ENCODE assay signal across 25 cellular contexts in the genomic region with DNA sequence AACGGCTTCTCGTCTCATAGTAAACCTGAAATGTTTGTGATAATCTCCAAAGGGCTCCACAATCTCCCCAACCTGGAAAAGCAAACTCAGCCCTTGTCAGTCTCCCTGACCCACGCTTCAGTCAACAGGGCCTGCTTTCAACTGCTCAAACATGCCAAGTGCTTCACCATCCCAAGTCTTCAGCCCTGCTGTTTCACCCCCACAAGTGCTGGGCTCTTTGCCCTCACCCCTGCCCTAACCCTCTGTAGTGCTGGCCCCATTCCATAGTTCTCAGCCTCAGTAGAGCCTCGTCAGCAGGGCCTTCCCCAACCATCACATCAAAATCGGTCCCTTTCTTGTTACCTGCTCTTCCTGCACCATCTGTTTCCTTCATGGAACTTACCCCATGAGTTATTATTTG. TPM values are rescaled to one million over a fixed set of nuclear protein-coding genes. Genes with fewer than 3 reads are reported as not detected.
DNase-seq lines count a peak whose midpoint lies in the region; ATAC-seq lines count a peak whose summit lies in the region.
"Had no signal": no experiment of that assay in that cellular context is flagged by ENCODE, and none has a peak within 500 bp of the region (broad histone marks: within the 10 kb centered on the region; RNA-seq: fewer than 3 reads in every experiment).

No MANE protein-coding gene starts in this region.

- in situ Hi-C loops in G401 (cut with HindIII; ENCODE audit: low sequenced_read_pairs), result loop anchor here (25.0 kb wide), 1 partner anchor 199 kb away; no protein-coding TSS in a partner anchor

- H3K18ac ChIP-seq in trophoblast cell (ENCODE audit: low read length), result no peak overlapping the region

- H4K12ac ChIP-seq in trophoblast cell (ENCODE audit: low read depth, low read length), result no peak overlapping the region

- no peaks in the 10 kb centered on the region for H3K9me3 Mint-ChIP-seq in central memory CD8-positive, alpha-beta T cell
- H3K9me3 Mint-ChIP-seq: CD4-positive, alpha-beta T cell had no signal

- no peak overlapping the region for H4K8ac ChIP-seq in trophoblast cell (ENCODE audit: low read depth, low read length)

- H2BK12ac ChIP-seq in trophoblast cell (ENCODE audit: low read length), result no peak overlapping the region

- H3K9me3 ChIP-seq in Karpas-422 (ENCODE audit: low read length) (no peaks in the 10 kb centered on the region), trophoblast cell (ENCODE audit: insufficient read depth, low read depth, low read length) (no peaks in the 10 kb centered on the region)
- H3K9me3 ChIP-seq: A549; BLaER1 treated with 17β-estradiol and CSF1 and Interleukin-3, amounts not matched to agents 10 nM and 100 nM; MG63; SJCRH30 had no signal

- H3K4me1 ChIP-seq in Karpas-422 (ENCODE audit: low read length), result peaks cover 22% of the 10 kb centered on the region
- no peaks in the 10 kb centered on the region for H3K4me1 ChIP-seq in trophoblast cell (ENCODE audit: control insufficient read depth in 1 of 2, insufficient read depth in 2 of 2, low read length in 2 of 2)
- H3K4me1 ChIP-seq: A549, SJCRH30 had no signal

- peaks cover 5% of the 10 kb centered on the region; the same call in 1 of the 2 replicates for H3K36me3 ChIP-seq in Karpas-422 (ENCODE audit: insufficient read depth, low read length)
- peaks cover 8% of the 10 kb centered on the region in 2 experiments for H3K36me3 ChIP-seq in trophoblast cell (ENCODE audit: control insufficient read depth in 1 of 2, insufficient read depth in 2 of 2, low read length in 2 of 2)
- H3K36me3 ChIP-seq: SJCRH30 had no signal

- no peaks in the 10 kb centered on the region for H3K27me3 ChIP-seq in Karpas-422 (ENCODE audit: low read length)
- no peaks in the 10 kb centered on the region for H3K27me3 ChIP-seq in trophoblast cell (ENCODE audit: insufficient read depth, low read length)
- H3K27me3 ChIP-seq: BLaER1 treated with 17β-estradiol and CSF1 and Interleukin-3, amounts not matched to agents 10 nM and 100 nM; MG63; SJCRH30 had no signal

- H3K27ac ChIP-seq in Karpas-422 (ENCODE audit: low read length) (peak overlapping the region; percentile 72), trophoblast cell (ENCODE audit: low read depth, low read length) (no peak overlapping the region)
- H3K27ac ChIP-seq: A549; BLaER1 treated with 17β-estradiol and CSF1 and Interleukin-3, amounts not matched to agents 10 nM and 100 nM; PC-9; SJCRH30 had no signal

- no peaks in the 10 kb centered on the region for H3K9me2 ChIP-seq in Karpas-422 (replicated peaks; ENCODE audit: insufficient read depth, low read length)

- no peaks in the 10 kb centered on the region for H3K79me1 ChIP-seq in trophoblast cell (ENCODE audit: low read length)

- no peaks in the 10 kb centered on the region for H3K4me1 Mint-ChIP-seq in central memory CD8-positive, alpha-beta T cell

- H3K23ac ChIP-seq in trophoblast cell (ENCODE audit: low read length), result no peak overlapping the region

- no peaks in the 10 kb centered on the region for H4K20me1 ChIP-seq in Karpas-422 (ENCODE audit: insufficient read depth, low read depth, low read length)
- H4K20me1 ChIP-seq: BLaER1 treated with 17β-estradiol and CSF1 and Interleukin-3, amounts not matched to agents 10 nM and 100 nM had no signal

- H3K9ac ChIP-seq in Karpas-422 (ENCODE audit: low read length) (no peak overlapping the region), trophoblast cell (ENCODE audit: low read length) (peak overlapping the region; percentile 63)
- H3K9ac ChIP-seq: BLaER1 treated with 17β-estradiol and CSF1 and Interleukin-3, amounts not matched to agents 10 nM and 100 nM had no signal

- H3K79me2 ChIP-seq in Karpas-422 (ENCODE audit: low read length) (no peaks in the 10 kb centered on the region), trophoblast cell (ENCODE audit: control insufficient read depth, insufficient read depth, low read length, poor library complexity) (no peaks in the 10 kb centered on the region)

- no peak overlapping the region for H3K14ac ChIP-seq in trophoblast cell (ENCODE audit: low read length)

- no peak overlapping the region for H3K4me2 ChIP-seq in Karpas-422 (ENCODE audit: low read depth, low read length, poor library complexity, severe bottlenecking)
- H3K4me2 ChIP-seq in trophoblast cell (ENCODE audit: low read length), result no peak overlapping the region
- H3K4me2 ChIP-seq: A549, PC-9 had no signal

- no peak overlapping the region for H2BK5ac ChIP-seq in trophoblast cell (ENCODE audit: low read depth, low read length, poor library complexity)

- peaks cover 14% of the 10 kb centered on the region for H3K36me3 Mint-ChIP-seq in central memory CD8-positive, alpha-beta T cell (ENCODE audit: insufficient read depth)

- no peak overlapping the region for H3K4me3 Mint-ChIP-seq in central memory CD8-positive, alpha-beta T cell
- H3K4me3 Mint-ChIP-seq: CD4-positive, alpha-beta T cell had no signal

- WGBS in trophoblast cell (ENCODE audit: extremely low coverage, insufficient coverage, insufficient read length), result no CpG with 5 or more reads among the region's 5 CpGs

- peak overlapping the region; percentile 3 for H3K27ac Mint-ChIP-seq in central memory CD8-positive, alpha-beta T cell (ENCODE audit: low read depth)
- H3K27ac Mint-ChIP-seq: CD4-positive, alpha-beta T cell had no signal

- DNase-seq in G401 (ENCODE audit: low spot score) (peak; percentile 45), Karpas-422 (no peak), trophoblast cell (no peak), NCI-H446 treated with DMSO at 0.1 percent for 48 hours (lab: John Stamatoyannopoulos, UW) (no peak), NOMO-1 treated with DMSO at 0.1 percent for 48 hours (lab: John Stamatoyannopoulos, UW; ENCODE audit: unreplicated experiment) (no peak), NCI-H2227 (lab: John Stamatoyannopoulos, UW; ENCODE audit: unreplicated experiment) (no peak)
- no peak for DNase-seq in central memory CD8-positive, alpha-beta T cell (ENCODE audit: low spot score in 2 of 2)
- DNase-seq: AML-193; CD4-positive, alpha-beta T cell; GDM1; H7; MG63; NCI-H1694; NCI-H2029 treated with DMSO at 0.1 percent for 48 hours; NCI-H345; NCI-H524; NCI-H774; PC-9; SJCRH30 had no signal

- no peak overlapping the region for H4K91ac ChIP-seq in trophoblast cell (ENCODE audit: low read depth, low read length)

- no peak overlapping the region for H3K4ac ChIP-seq in trophoblast cell (ENCODE audit: low read depth, low read length)

- H3K4me3 ChIP-seq in Karpas-422 (ENCODE audit: low read length), result no peak overlapping the region
- H3K4me3 ChIP-seq in trophoblast cell (ENCODE audit: low read depth, low read length), result no peak overlapping the region
- H3K4me3 ChIP-seq: A549; BLaER1 treated with 17β-estradiol and CSF1 and Interleukin-3, amounts not matched to agents 10 nM and 100 nM; GM12878; MG63; PC-9; SJCRH30 had no signal

- no peak overlapping the region for H2AFZ ChIP-seq in Karpas-422 (ENCODE audit: low read length)
- no peak overlapping the region for H2AFZ ChIP-seq in trophoblast cell (ENCODE audit: insufficient read depth, low read length, poor library complexity)
- H2AFZ ChIP-seq: PC-9 had no signal

- no peak for ATAC-seq in central memory CD8-positive, alpha-beta T cell (replicated peaks; ENCODE audit: extremely low read depth, poor library complexity, severe bottlenecking)
- ATAC-seq: A549, GM12878, HepG2, Right ventricle myocardium inferior, SK-N-SH treated with all-trans-retinoic acid at 6 μM for 48 hours had no signal

- no peak overlapping the region for H2AK5ac ChIP-seq in trophoblast cell (ENCODE audit: low read length)

- no peak overlapping the region for H2BK120ac ChIP-seq in trophoblast cell (ENCODE audit: insufficient read depth, low read length, poor library complexity)

- H3K27me3 Mint-ChIP-seq in central memory CD8-positive, alpha-beta T cell, result no peaks in the 10 kb centered on the region
- H3K27me3 Mint-ChIP-seq: CD4-positive, alpha-beta T cell had no signal

RNA-seq across cellular contexts. Expression of a gene that starts 43.4 kb away (rescaled TPM):
- total RNA-seq in G401 (2014; rRNA removed; shearing (Covaris generic)), result 34.2 and 37.5 TPM in 2 replicates
- 9.4 and 26.9 TPM in 2 replicates for total RNA-seq in Karpas-422 (2014; rRNA removed; shearing (Covaris generic); ENCODE audit: low replicate concordance)
- polyA plus RNA-seq in trophoblast cell (2013), result 15.0 and 15.1 TPM in 2 replicates
